In genomic region chr21:26116456-26117011, GRCh38 we compare ENCODE assay signal across 7 cellular contexts. TPM values are rescaled to one million over a fixed set of nuclear protein-coding genes. Genes with fewer than 3 reads are reported as not detected.
DNase-seq lines count a peak whose midpoint lies in the region; ATAC-seq and TF ChIP-seq lines count a peak whose summit lies in the region.

No MANE protein-coding gene starts in this region.

- peak overlapping the region; percentile 41 to 89 (median 74) for H3K27ac Mint-ChIP-seq in brain

- peaks cover 6% of the 10 kb centered on the region for H3K36me3 ChIP-seq in HUES48 (ENCODE audit: control insufficient read depth, insufficient read depth, low read length)
- H3K36me3 ChIP-seq in iPS-20b (ENCODE audit: insufficient read depth, low read depth, low read length): peaks cover 5% of the 10 kb centered on the region
- peaks cover 0 to 5% (median 0%) of the 10 kb centered on the region in 3 donors for H3K36me3 ChIP-seq in tibial nerve
- no peaks in the 10 kb centered on the region for H3K36me3 ChIP-seq in Peyer's patch

- peak overlapping the region; percentile 22 to 59 (median 44) for H3K4me3 Mint-ChIP-seq in brain

- H3K36me3 Mint-ChIP-seq in brain: peaks cover 28% of the 10 kb centered on the region

- H3K4me3 ChIP-seq in HUES48 (ENCODE audit: low read depth, low read length) (no peak overlapping the region), iPS-20b (ENCODE audit: low read length) (no peak overlapping the region), tibial nerve (peak overlapping the region in 1 of 4 donors; percentile 14), Peyer's patch (no peak overlapping the region)

- peaks cover 59% of the 10 kb centered on the region for H3K4me1 ChIP-seq in HUES48 (ENCODE audit: control insufficient read depth, insufficient read depth, low read length)
- H3K4me1 ChIP-seq in iPS-20b (ENCODE audit: insufficient read depth, low read length): peaks cover 65% of the 10 kb centered on the region
- peaks cover 0 to 61% (median 15%) of the 10 kb centered on the region in 4 donors for H3K4me1 ChIP-seq in tibial nerve
- H3K4me1 ChIP-seq in Peyer's patch: no peaks in the 10 kb centered on the region

- no peaks in the 10 kb centered on the region for H3K27me3 Mint-ChIP-seq in brain

- peaks cover 92% of the 10 kb centered on the region for H3K4me1 Mint-ChIP-seq in brain

- ATAC-seq in GM18907 (IDR thresholded peaks at IDR 0.05; ENCODE audit: unreplicated experiment): no peak

- peaks cover 0 to 4% (median 0%) of the 10 kb centered on the region in 5 experiments for H3K9me3 Mint-ChIP-seq in brain

- H3K9ac ChIP-seq in HUES48 (ENCODE audit: low read depth, low read length): no peak overlapping the region
- H3K9ac ChIP-seq in iPS-20b (ENCODE audit: low read depth, low read length): peak overlapping the region; percentile 26; the same call in 1 of the 2 replicates

- TF ChIP-seq POLR2A in tibial nerve (IDR thresholded peaks at IDR 0.05) (no peak), Peyer's patch (IDR thresholded peaks at IDR 0.05) (no peak)

- TF ChIP-seq EP300 in tibial nerve (IDR thresholded peaks at IDR 0.05): peak in 1 of 2 donors; percentile 45

- WGBS in tibial nerve, 2 donors: 23 to 25% methylated on average over 5 of the region's 5 CpGs

- TF ChIP-seq CTCF in brain (conservative IDR thresholded peaks at IDR 0.05): no peak
- no peak for TF ChIP-seq CTCF in tibial nerve (IDR thresholded peaks at IDR 0.05)
- TF ChIP-seq CTCF in Peyer's patch (IDR thresholded peaks at IDR 0.05): no peak

- H3K27me3 ChIP-seq in HUES48 (ENCODE audit: control insufficient read depth, insufficient read depth, low read length) (no peaks in the 10 kb centered on the region), iPS-20b (ENCODE audit: insufficient read depth, low read length) (no peaks in the 10 kb centered on the region), tibial nerve (no peaks in the 10 kb centered on the region), Peyer's patch (no peaks in the 10 kb centered on the region)

- DNase-seq in tibial nerve (ENCODE audit: low spot score in 2 of 2): no peak
- no peak for DNase-seq in NCI-H82 treated with DMSO at 0.1 percent for 48 hours (lab: John Stamatoyannopoulos, UW; ENCODE audit: unreplicated experiment)
- DNase-seq in Peyer's patch: no peak

- H3K27ac ChIP-seq in HUES48 (ENCODE audit: low read depth, low read length) (peak overlapping the region; percentile 62), iPS-20b (ENCODE audit: low read length) (no peak overlapping the region), tibial nerve (peak overlapping the region; percentile 80 to 88 (median 86)), Peyer's patch (peak overlapping the region in 1 of 4 donors; percentile 6)

- no peaks in the 10 kb centered on the region for H3K9me3 ChIP-seq in HUES48 (ENCODE audit: control insufficient read depth, insufficient read depth, low read length)
- no peaks in the 10 kb centered on the region for H3K9me3 ChIP-seq in iPS-20b (ENCODE audit: insufficient read depth, low read depth, low read length)
- no peaks in the 10 kb centered on the region for H3K9me3 ChIP-seq in tibial nerve
- no peaks in the 10 kb centered on the region for H3K9me3 ChIP-seq in Peyer's patch

RNA-seq across cellular contexts. Expression of gene APP, which starts 54.0 kb away (rescaled TPM):
- 1,114 TPM for polyA plus RNA-seq in brain (ENCODE audit: insufficient read depth, low read depth, low replicate concordance)
- total RNA-seq in tibial nerve: 100 to 1,000 TPM; 271 to 327 (median 293) TPM
- total RNA-seq in Peyer's patch: 100 to 1,000 TPM; 209 to 297 (median 240) TPM
